8 cellular contexts compared by ENCODE assay signal in genomic region chr5:32444191-32444945, GRCh38. TPM values are rescaled to one million over a fixed set of nuclear protein-coding genes. Genes with fewer than 3 reads are reported as not detected.
A peak's percentile ranks its signal among the peaks of the same experiment; 100 is the strongest.
DNase-seq lines count a peak whose midpoint lies in the region; ATAC-seq and TF ChIP-seq lines count a peak whose summit lies in the region.

ZFR (minus strand) TSS chr5:32444740; CDS start chr5:32444658, 82 bp downstream.

- TF ChIP-seq RAD21 in Ishikawa (IDR thresholded peaks at IDR 0.05; ENCODE audit: low read depth): no peak

- TF ChIP-seq EP300 in Ishikawa (IDR thresholded peaks at IDR 0.05; ENCODE audit: borderline replicate concordance): no peak

- peak; percentile 71 for ATAC-seq in GM21619 (IDR thresholded peaks at IDR 0.05; ENCODE audit: unreplicated experiment)

- peak within 1 kb of the TSS; percentile 83 for H3K27ac ChIP-seq in epithelial cell of prostate

- DNase-seq in DMS114 treated with DMSO at 0.1 percent for 48 hours (lab: John Stamatoyannopoulos, UW; ENCODE audit: unreplicated experiment) (peak; percentile 78), OCI-M2 (lab: John Stamatoyannopoulos, UW; ENCODE audit: unreplicated experiment) (peak; percentile 24), activated T-cell treated with anti-CD3 and anti-CD28 coated beads for 4 hours (peak; percentile 87), epithelial cell of prostate (ENCODE audit: low read depth, low spot score) (peak; percentile 6), mucosa of gallbladder (ENCODE audit: low spot score) (peak; percentile 90)
- DNase-seq in stimulated activated CD8-positive, alpha-beta memory T cell treated with anti-CD3 and anti-CD28 coated beads, Interleukin-4, amount 100 ng/mL, for 24 hours (ENCODE audit: low read depth): peak; percentile 92

TF ChIP-seq in Ishikawa, 13 proteins besides CTCF, POLR2A, EP300 and RAD21:
- TF ChIP-seq YY1 (IDR thresholded peaks at IDR 0.05; ENCODE audit: low read depth) (peak; percentile 87), REST (IDR thresholded peaks at IDR 0.05; ENCODE audit: low read depth) (no peak), MAX (IDR thresholded peaks at IDR 0.05) (peak; percentile 99), TEAD4 (IDR thresholded peaks at IDR 0.05) (0 out of 2 replicates have a peak, but pooled peaks have one; percentile 4), CREB1 (IDR thresholded peaks at IDR 0.05; ENCODE audit: low read depth) (no peak), ZBTB7A (IDR thresholded peaks at IDR 0.05; ENCODE audit: low read depth) (peak; percentile 68; the same call in 1 of the 2 replicates), TAF1 (IDR thresholded peaks at IDR 0.05; ENCODE audit: low read depth) (peak; percentile 61), EGR1 (IDR thresholded peaks at IDR 0.05) (peak; percentile 10; the same call in 1 of the 2 replicates)

RNA-seq across cellular contexts. Expression of gene ZFR, which starts in this region (rescaled TPM):
- 58.2 TPM for total RNA-seq in mucosa of gallbladder

Comparison
In these comparisons a context has a peak if more than half of its experiments do, and no peak if none do; other contexts are left out.
1. Peak in every context shown above with its lines: DNase-seq, ATAC-seq and H3K27ac ChIP-seq.
2. DNase-seq: peak in every context shown above with its lines; median percentile 92 in stimulated activated CD8-positive, alpha-beta memory T cell treated with anti-CD3 and anti-CD28 coated beads, Interleukin-4, amount 100 ng/mL, for 24 hours; 90 in mucosa of gallbladder; 87 in activated T-cell treated with anti-CD3 and anti-CD28 coated beads for 4 hours; 78 in DMS114 treated with DMSO at 0.1 percent for 48 hours; 24 in OCI-M2; 6 in epithelial cell of prostate.